Comparison of ENCODE assay signal across 9 cellular contexts in the genomic region with DNA sequence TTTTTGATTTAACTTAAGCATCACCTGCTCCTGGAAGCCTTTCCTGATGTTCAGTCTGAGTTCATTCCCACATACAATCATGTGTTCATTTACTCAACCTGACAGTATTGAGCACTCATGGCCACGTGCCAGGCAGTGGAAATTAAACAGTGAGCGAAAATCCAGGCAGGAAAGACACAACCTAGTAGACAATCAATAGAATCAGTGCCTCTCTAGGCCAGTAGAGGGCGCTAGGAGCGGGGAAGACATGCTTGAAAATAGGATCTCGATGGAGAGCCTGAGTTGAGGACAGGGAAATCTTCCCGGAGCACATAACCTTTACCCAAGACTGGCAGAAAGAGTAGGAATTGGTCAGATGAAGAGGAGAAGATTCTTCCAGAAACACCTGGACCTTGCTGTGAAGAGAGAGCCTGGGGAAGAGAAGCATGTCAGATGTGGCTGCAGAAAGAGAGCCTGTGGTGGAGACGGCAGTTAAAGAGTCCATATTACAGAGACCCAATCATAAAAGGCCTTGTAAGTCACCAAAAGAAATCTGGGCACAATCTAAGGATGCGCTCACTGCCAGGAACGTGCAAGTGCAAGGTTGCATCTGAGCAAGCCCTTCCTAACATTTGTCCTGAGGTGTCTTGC.
DNase-seq lines count a peak whose midpoint lies in the region; ATAC-seq, FAIRE-seq and TF ChIP-seq lines count a peak whose summit lies in the region.
"Had no signal": no experiment of that assay in that cellular context is flagged by ENCODE, and none has a peak within 500 bp of the region (broad histone marks: within the 10 kb centered on the region; RNA-seq: fewer than 3 reads in every experiment).

No MANE protein-coding gene starts in this region.

- H3K4me1 Mint-ChIP-seq in activated naive CD8-positive, alpha-beta T cell treated with anti-CD3 and anti-CD28 coated beads for 36 hours = no peaks in the 10 kb centered on the region

- H3K4me1 ChIP-seq in A549 = no peaks in the 10 kb centered on the region
- H3K4me1 ChIP-seq in hepatocyte (ENCODE audit: insufficient read depth) = no peaks in the 10 kb centered on the region
- no peaks in the 10 kb centered on the region for H3K4me1 ChIP-seq in prostate gland (replicated peaks)

- no peak overlapping the region for H3K27ac ChIP-seq in A549
- H3K27ac ChIP-seq in hepatocyte = no peak overlapping the region
- no peak overlapping the region for H3K27ac ChIP-seq in prostate gland

- no peak for FAIRE-seq in A549 (lab: Jason Lieb, UNC)
- FAIRE-seq: endometrium had no signal

- ATAC-seq in A549 = peak in 1 of 2 experiments; percentile 38; a peak in 1 of 6 replicates
- no peak for ATAC-seq in GM21576 (IDR thresholded peaks at IDR 0.05; ENCODE audit: unreplicated experiment)

- no peaks in the 10 kb centered on the region for H4K20me1 ChIP-seq in hepatocyte (ENCODE audit: insufficient read depth, poor library complexity, severe bottlenecking)

- DNase-seq in A549 (ENCODE audit: low read depth in 1 of 2, low spot score in 1 of 2) = peak in 1 of 2 experiments; percentile 9
- DNase-seq in GM12865 (ENCODE audit: low read depth) = peak; percentile 46
- peak; percentile 7 for DNase-seq in NCI-H1048 (lab: John Stamatoyannopoulos, UW)
- DNase-seq in activated naive CD8-positive, alpha-beta T cell treated with anti-CD3 and anti-CD28 coated beads for 36 hours = peak; percentile 18
- DNase-seq in hepatocyte (ENCODE audit: low spot score) = peak; percentile 75
- peak; percentile 24 for DNase-seq in stimulated activated CD4-positive, alpha-beta T cell treated with anti-CD3 and anti-CD28 coated beads, Interleukin-1b, Interleukin-23, amount 100 ng/mL, for 48 hours
- no peak for DNase-seq in prostate gland (ENCODE audit: low spot score)

- intact Hi-C loops in prostate gland (cut with DNase I) = loop anchor here (10.0 kb wide), 1 partner anchor 530 kb away; no protein-coding TSS in a partner anchor

- TF ChIP-seq RAD21 in A549 (conservative IDR thresholded peaks at IDR 0.05 in 1 of 2, IDR thresholded peaks at IDR 0.05 in 1 of 2) = peak in 1 of 2 experiments; percentile 8; a peak in 1 of 5 replicates

- H3K9me2 ChIP-seq in hepatocyte (replicated peaks; ENCODE audit: insufficient read depth) = no peaks in the 10 kb centered on the region

- no peaks in the 10 kb centered on the region for H3K36me3 Mint-ChIP-seq in activated naive CD8-positive, alpha-beta T cell treated with anti-CD3 and anti-CD28 coated beads for 36 hours

- no peak overlapping the region for H3K4me3 ChIP-seq in A549
- H3K4me3 ChIP-seq in GM12865 (ENCODE audit: low read depth, low read length) = no peak overlapping the region
- no peak overlapping the region for H3K4me3 ChIP-seq in hepatocyte
- H3K4me3 ChIP-seq in prostate gland = no peak overlapping the region

- no peak overlapping the region for H3K27ac Mint-ChIP-seq in activated naive CD8-positive, alpha-beta T cell treated with anti-CD3 and anti-CD28 coated beads for 36 hours

- H3K4me2 ChIP-seq in A549 (no peak overlapping the region), hepatocyte (no peak overlapping the region)

- H3K4me3 Mint-ChIP-seq in activated naive CD8-positive, alpha-beta T cell treated with anti-CD3 and anti-CD28 coated beads for 36 hours = no peak overlapping the region

- CTCF ChIA-PET in A549 (lab: Yijun Ruan, JAX) = interaction anchor here (0.7 kb wide), 1 partner anchor 99 kb away, joined by 3 read pairs; no protein-coding TSS in a partner anchor

- H3K27me3 Mint-ChIP-seq in activated naive CD8-positive, alpha-beta T cell treated with anti-CD3 and anti-CD28 coated beads for 36 hours = no peaks in the 10 kb centered on the region

- H3K9me3 ChIP-seq in A549 = no peaks in the 10 kb centered on the region
- no peaks in the 10 kb centered on the region for H3K9me3 ChIP-seq in hepatocyte (ENCODE audit: low read depth)
- H3K9me3 ChIP-seq in prostate gland = no peaks in the 10 kb centered on the region

- H3K27me3 ChIP-seq in hepatocyte (peaks cover 5% of the 10 kb centered on the region), prostate gland (replicated peaks; ENCODE audit: insufficient read depth) (no peaks in the 10 kb centered on the region)

- POLR2A ChIA-PET in A549 (lab: Yijun Ruan, JAX) = no interaction called here

- no peaks in the 10 kb centered on the region for H3K9me3 Mint-ChIP-seq in activated naive CD8-positive, alpha-beta T cell treated with anti-CD3 and anti-CD28 coated beads for 36 hours

- no peak overlapping the region for H2AFZ ChIP-seq in hepatocyte

- no peak for TF ChIP-seq EP300 in A549 (IDR thresholded peaks at IDR 0.05)

- TF ChIP-seq CTCF in A549 (IDR thresholded peaks at IDR 0.05) (0 out of 3 replicates have a peak, but pooled peaks have one; percentile 11), GM12865 (IDR thresholded peaks at IDR 0.05; ENCODE audit: insufficient read depth, low read depth, low read length, missing control alignments) (peak; percentile 83), hepatocyte (IDR thresholded peaks at IDR 0.05; ENCODE audit: poor library complexity) (peak; percentile 68), prostate gland (IDR thresholded peaks at IDR 0.05) (peak in 2 of 4 experiments; percentile 10 to 32)

- TF ChIP-seq POLR2A in A549 (IDR thresholded peaks at IDR 0.05; ENCODE audit: low read length) (no peak), prostate gland (IDR thresholded peaks at IDR 0.05) (no peak)

- 10% methylated on average over 9 of the region's 9 CpGs for WGBS in A549 (ENCODE audit: missing lambda C conversion rate)
- 51% methylated on average over 9 of the region's 9 CpGs for WGBS in hepatocyte (ENCODE audit: low lambda C conversion rate, missing lambda C conversion rate)
- WGBS in prostate gland = 48% methylated on average over 9 of the region's 9 CpGs

- no peaks in the 10 kb centered on the region for H3K79me2 ChIP-seq in hepatocyte

- H3K36me3 ChIP-seq in hepatocyte (replicated peaks; ENCODE audit: insufficient read depth, low read depth) = no peaks in the 10 kb centered on the region
- no peaks in the 10 kb centered on the region for H3K36me3 ChIP-seq in prostate gland

TF ChIP-seq in A549, 52 proteins besides CTCF, POLR2A, EP300 and RAD21:
- TF ChIP-seq, protein P1, sequence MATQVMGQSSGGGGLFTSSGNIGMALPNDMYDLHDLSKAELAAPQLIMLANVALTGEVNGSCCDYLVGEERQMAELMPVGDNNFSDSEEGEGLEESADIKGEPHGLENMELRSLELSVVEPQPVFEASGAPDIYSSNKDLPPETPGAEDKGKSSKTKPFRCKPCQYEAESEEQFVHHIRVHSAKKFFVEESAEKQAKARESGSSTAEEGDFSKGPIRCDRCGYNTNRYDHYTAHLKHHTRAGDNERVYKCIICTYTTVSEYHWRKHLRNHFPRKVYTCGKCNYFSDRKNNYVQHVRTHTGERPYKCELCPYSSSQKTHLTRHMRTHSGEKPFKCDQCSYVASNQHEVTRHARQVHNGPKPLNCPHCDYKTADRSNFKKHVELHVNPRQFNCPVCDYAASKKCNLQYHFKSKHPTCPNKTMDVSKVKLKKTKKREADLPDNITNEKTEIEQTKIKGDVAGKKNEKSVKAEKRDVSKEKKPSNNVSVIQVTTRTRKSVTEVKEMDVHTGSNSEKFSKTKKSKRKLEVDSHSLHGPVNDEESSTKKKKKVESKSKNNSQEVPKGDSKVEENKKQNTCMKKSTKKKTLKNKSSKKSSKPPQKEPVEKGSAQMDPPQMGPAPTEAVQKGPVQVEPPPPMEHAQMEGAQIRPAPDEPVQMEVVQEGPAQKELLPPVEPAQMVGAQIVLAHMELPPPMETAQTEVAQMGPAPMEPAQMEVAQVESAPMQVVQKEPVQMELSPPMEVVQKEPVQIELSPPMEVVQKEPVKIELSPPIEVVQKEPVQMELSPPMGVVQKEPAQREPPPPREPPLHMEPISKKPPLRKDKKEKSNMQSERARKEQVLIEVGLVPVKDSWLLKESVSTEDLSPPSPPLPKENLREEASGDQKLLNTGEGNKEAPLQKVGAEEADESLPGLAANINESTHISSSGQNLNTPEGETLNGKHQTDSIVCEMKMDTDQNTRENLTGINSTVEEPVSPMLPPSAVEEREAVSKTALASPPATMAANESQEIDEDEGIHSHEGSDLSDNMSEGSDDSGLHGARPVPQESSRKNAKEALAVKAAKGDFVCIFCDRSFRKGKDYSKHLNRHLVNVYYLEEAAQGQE (IDR thresholded peaks at IDR 0.05) = no peak
- TF ChIP-seq, protein P2, sequence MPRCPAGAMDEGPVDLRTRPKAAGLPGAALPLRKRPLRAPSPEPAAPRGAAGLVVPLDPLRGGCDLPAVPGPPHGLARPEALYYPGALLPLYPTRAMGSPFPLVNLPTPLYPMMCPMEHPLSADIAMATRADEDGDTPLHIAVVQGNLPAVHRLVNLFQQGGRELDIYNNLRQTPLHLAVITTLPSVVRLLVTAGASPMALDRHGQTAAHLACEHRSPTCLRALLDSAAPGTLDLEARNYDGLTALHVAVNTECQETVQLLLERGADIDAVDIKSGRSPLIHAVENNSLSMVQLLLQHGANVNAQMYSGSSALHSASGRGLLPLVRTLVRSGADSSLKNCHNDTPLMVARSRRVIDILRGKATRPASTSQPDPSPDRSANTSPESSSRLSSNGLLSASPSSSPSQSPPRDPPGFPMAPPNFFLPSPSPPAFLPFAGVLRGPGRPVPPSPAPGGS (IDR thresholded peaks at IDR 0.05) = no peak
- no peak for TF ChIP-seq RARB (CRISPR knock-in tag; IDR thresholded peaks at IDR 0.05)
- TF ChIP-seq FOXS1 (CRISPR knock-in tag; IDR thresholded peaks at IDR 0.05) = no peak
- TF ChIP-seq POLR2AphosphoS2 (conservative IDR thresholded peaks at IDR 0.05; ENCODE audit: low read length) = no peak
- no peak for TF ChIP-seq MAFK (IDR thresholded peaks at IDR 0.05; ENCODE audit: partially characterized antibody)
- no peak for TF ChIP-seq BHLHE40 (IDR thresholded peaks at IDR 0.05; ENCODE audit: low read depth, low read length)
- no peak for TF ChIP-seq MAZ (IDR thresholded peaks at IDR 0.05; ENCODE audit: borderline replicate concordance, low read depth, low read length)
- TF ChIP-seq, protein P3, sequence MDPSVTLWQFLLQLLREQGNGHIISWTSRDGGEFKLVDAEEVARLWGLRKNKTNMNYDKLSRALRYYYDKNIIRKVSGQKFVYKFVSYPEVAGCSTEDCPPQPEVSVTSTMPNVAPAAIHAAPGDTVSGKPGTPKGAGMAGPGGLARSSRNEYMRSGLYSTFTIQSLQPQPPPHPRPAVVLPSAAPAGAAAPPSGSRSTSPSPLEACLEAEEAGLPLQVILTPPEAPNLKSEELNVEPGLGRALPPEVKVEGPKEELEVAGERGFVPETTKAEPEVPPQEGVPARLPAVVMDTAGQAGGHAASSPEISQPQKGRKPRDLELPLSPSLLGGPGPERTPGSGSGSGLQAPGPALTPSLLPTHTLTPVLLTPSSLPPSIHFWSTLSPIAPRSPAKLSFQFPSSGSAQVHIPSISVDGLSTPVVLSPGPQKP (IDR thresholded peaks at IDR 0.05; ENCODE audit: low read depth, low read length) = no peak
- TF ChIP-seq ZFP36 (IDR thresholded peaks at IDR 0.05; ENCODE audit: borderline replicate concordance, partially characterized antibody) = no peak
- no peak for TF ChIP-seq HOXB13 (CRISPR knock-in tag; IDR thresholded peaks at IDR 0.05; ENCODE audit: low read depth)
- TF ChIP-seq RFX5 (IDR thresholded peaks at IDR 0.05) = no peak
